In genomic region chr11:16184588-16184987, GRCh38 we compare ENCODE assay signal across 11 cellular contexts.
DNase-seq lines count a peak whose midpoint lies in the region; ATAC-seq and TF ChIP-seq lines count a peak whose summit lies in the region.
"Had no signal": no experiment of that assay in that cellular context is flagged by ENCODE, and none has a peak within 500 bp of the region (broad histone marks: within the 10 kb centered on the region; RNA-seq: fewer than 3 reads in every experiment).

No MANE protein-coding gene starts in this region.

- no peak overlapping the region; the same call in 1 of the 2 replicates for H3K9ac ChIP-seq in IMR-90 (ENCODE audit: low read depth, low read length)

- DNase-seq in AG08395 (ENCODE audit: low spot score) (peak; percentile 22), IMR-90 (peak; percentile 92), astrocyte of the spinal cord (ENCODE audit: low read depth, low spot score) (peak; percentile 81), kidney tubule cell (ENCODE audit: low spot score) (peak; percentile 81)
- no peak for DNase-seq in activated naive CD8-positive, alpha-beta T cell treated with anti-CD3 and anti-CD28 coated beads, Interleukin-2, amount 50 U/mL, for 24 hours
- no peak for DNase-seq in activated CD4-positive, alpha-beta T cell treated with anti-CD3 and anti-CD28 coated beads for 36 hours
- no peak for DNase-seq in activated naive CD8-positive, alpha-beta T cell treated with anti-CD3 and anti-CD28 coated beads for 36 hours
- DNase-seq: activated CD4-positive, CD25-positive, alpha-beta regulatory T cell; COR-L47 had no signal

- H3K18ac ChIP-seq in IMR-90 (ENCODE audit: low read depth, low read length) = no peak overlapping the region; the same call in 1 of the 2 replicates

- H4K5ac ChIP-seq in IMR-90 (ENCODE audit: low read depth, low read length) = no peak overlapping the region

- H3K14ac ChIP-seq in IMR-90 (replicated peaks; ENCODE audit: low read depth, low read length) = no peak overlapping the region; the same call in 1 of the 2 replicates

- H3K56ac ChIP-seq in IMR-90 (ENCODE audit: extremely low read depth, insufficient read depth, low read length) = no peak overlapping the region

- H3K23ac ChIP-seq in IMR-90 (ENCODE audit: low read depth, low read length) = peak overlapping the region; percentile 36; the same call in 1 of the 2 replicates

- no peak overlapping the region for H2AK9ac ChIP-seq in IMR-90 (replicated peaks; ENCODE audit: low read depth, low read length, poor library complexity)

- peak; percentile 23; the same call in 1 of the 2 replicates for TF ChIP-seq RAD21 in IMR-90 (IDR thresholded peaks at IDR 0.05; ENCODE audit: low read length)

- no peaks in the 10 kb centered on the region for H3K9me1 ChIP-seq in IMR-90 (ENCODE audit: insufficient read depth, low read length)

- H4K8ac ChIP-seq in IMR-90 (ENCODE audit: low read depth in 2 of 2, low read length in 2 of 2) = peak overlapping the region in 1 of 2 experiments; percentile 10; a peak in 1 of 4 replicates

- BruUV-seq in IMR-90 (replicated peaks; lab: Mats Ljungman, UMichigan) = no TSS peak

- 0 out of 2 replicates have a peak overlapping the region, but pooled peaks have one; percentile 15 for H4K91ac ChIP-seq in IMR-90 (ENCODE audit: insufficient read depth, low read depth, low read length)

- intact Hi-C loops in IMR-90 (cut with micrococcal nuclease) = no loop called here
- intact Hi-C loops in activated CD4-positive, alpha-beta T cell treated with anti-CD3 and anti-CD28 coated beads for 36 hours (cut with DNase I, micrococcal nuclease) = no loop called here

- H3K4me2 ChIP-seq in IMR-90 (ENCODE audit: low read depth, low read length) = no peak overlapping the region; the same call in 1 of the 2 replicates

- no peaks in the 10 kb centered on the region for H3K4me1 Mint-ChIP-seq in activated naive CD8-positive, alpha-beta T cell treated with anti-CD3 and anti-CD28 coated beads, Interleukin-2, amount 50 U/mL, for 24 hours
- H3K4me1 Mint-ChIP-seq in activated CD4-positive, alpha-beta T cell treated with anti-CD3 and anti-CD28 coated beads for 36 hours = no peaks in the 10 kb centered on the region
- no peaks in the 10 kb centered on the region for H3K4me1 Mint-ChIP-seq in activated naive CD8-positive, alpha-beta T cell treated with anti-CD3 and anti-CD28 coated beads for 36 hours

- in situ Hi-C loops in IMR-90 (cut with MboI; ENCODE audit: low sequenced_read_pairs) (no loop called here), astrocyte of the spinal cord (cut with HindIII; ENCODE audit: low sequenced_read_pairs) (no loop called here)

- H3K27ac Mint-ChIP-seq in activated naive CD8-positive, alpha-beta T cell treated with anti-CD3 and anti-CD28 coated beads, Interleukin-2, amount 50 U/mL, for 24 hours = no peak overlapping the region
- H3K27ac Mint-ChIP-seq in activated CD4-positive, alpha-beta T cell treated with anti-CD3 and anti-CD28 coated beads for 36 hours = no peak overlapping the region
- no peak overlapping the region for H3K27ac Mint-ChIP-seq in activated naive CD8-positive, alpha-beta T cell treated with anti-CD3 and anti-CD28 coated beads for 36 hours

- peak overlapping the region; percentile 43 for H2BK5ac ChIP-seq in IMR-90 (ENCODE audit: low read depth, low read length, poor library complexity, severe bottlenecking)

- no peaks in the 10 kb centered on the region for H3K27me3 ChIP-seq in IMR-90 (ENCODE audit: control insufficient read depth, insufficient read depth, low read length)
- H3K27me3 ChIP-seq: cardiac muscle cell had no signal

- POLR2A ChIA-PET in IMR-90 (lab: Charles Lee; ENCODE audit: unreplicated experiment) = no interaction called here
- POLR2A ChIA-PET in activated CD4-positive, alpha-beta T cell treated with anti-CD3 and anti-CD28 coated beads for 36 hours (lab: Charles Lee) = no interaction called here

- H3K4me3 ChIP-seq in IMR-90 (ENCODE audit: insufficient read depth, low read depth, low read length) (no peak overlapping the region), astrocyte of the spinal cord (ENCODE audit: low read depth, low read length) (no peak overlapping the region)
- H3K4me3 ChIP-seq: cardiac muscle cell had no signal

- H3K79me1 ChIP-seq in IMR-90 (ENCODE audit: low read depth in 1 of 2, low read length in 2 of 2) = no peaks in the 10 kb centered on the region

- TF ChIP-seq POLR2A in IMR-90 (IDR thresholded peaks at IDR 0.05; ENCODE audit: low read depth, low read length) = no peak

- peaks cover 2% of the 10 kb centered on the region; the same call in 1 of the 2 replicates for H3K36me3 ChIP-seq in IMR-90 (ENCODE audit: control insufficient read depth, insufficient read depth, low read length)
- H3K36me3 ChIP-seq: cardiac muscle cell had no signal

- H2AK5ac ChIP-seq in IMR-90 (ENCODE audit: low read depth, low read length) = no peak overlapping the region

- dilution Hi-C loops in IMR-90 (cut with HindIII; ENCODE audit: low sequenced_read_pairs, unreplicated experiment) = no loop called here

- no CpG with 5 or more reads among the region's 1 CpG for WGBS in IMR-90 (ENCODE audit: extremely low coverage in 2 of 2, insufficient read length in 1 of 2), 2 experiments

- H3K27me3 Mint-ChIP-seq in activated naive CD8-positive, alpha-beta T cell treated with anti-CD3 and anti-CD28 coated beads, Interleukin-2, amount 50 U/mL, for 24 hours = no peaks in the 10 kb centered on the region
- no peaks in the 10 kb centered on the region for H3K27me3 Mint-ChIP-seq in activated CD4-positive, alpha-beta T cell treated with anti-CD3 and anti-CD28 coated beads for 36 hours
- no peaks in the 10 kb centered on the region for H3K27me3 Mint-ChIP-seq in activated naive CD8-positive, alpha-beta T cell treated with anti-CD3 and anti-CD28 coated beads for 36 hours

- no peak overlapping the region for H2AFZ ChIP-seq in IMR-90 (replicated peaks; ENCODE audit: low read length, poor library complexity)

- H3K9me3 Mint-ChIP-seq in activated naive CD8-positive, alpha-beta T cell treated with anti-CD3 and anti-CD28 coated beads, Interleukin-2, amount 50 U/mL, for 24 hours = no peaks in the 10 kb centered on the region
- H3K9me3 Mint-ChIP-seq in activated CD4-positive, alpha-beta T cell treated with anti-CD3 and anti-CD28 coated beads for 36 hours (ENCODE audit: low read depth) = no peaks in the 10 kb centered on the region
- H3K9me3 Mint-ChIP-seq in activated naive CD8-positive, alpha-beta T cell treated with anti-CD3 and anti-CD28 coated beads for 36 hours = no peaks in the 10 kb centered on the region

- no peak for TF ChIP-seq CTCF in IMR-90 (conservative IDR thresholded peaks at IDR 0.05; ENCODE audit: low read depth, low read length)
- TF ChIP-seq CTCF in astrocyte of the spinal cord (IDR thresholded peaks at IDR 0.05; ENCODE audit: low read depth, low read length) = no peak

- no peak overlapping the region for H3K4me3 Mint-ChIP-seq in activated naive CD8-positive, alpha-beta T cell treated with anti-CD3 and anti-CD28 coated beads, Interleukin-2, amount 50 U/mL, for 24 hours
- no peak overlapping the region for H3K4me3 Mint-ChIP-seq in activated CD4-positive, alpha-beta T cell treated with anti-CD3 and anti-CD28 coated beads for 36 hours
- H3K4me3 Mint-ChIP-seq in activated naive CD8-positive, alpha-beta T cell treated with anti-CD3 and anti-CD28 coated beads for 36 hours = no peak overlapping the region

- no peak overlapping the region for H3K27ac ChIP-seq in IMR-90 (ENCODE audit: insufficient read depth, low read length)
- H3K27ac ChIP-seq: cardiac muscle cell had no signal

- ATAC-seq in IMR-90 (ENCODE audit: low read depth) (peak; percentile 99), HG03457 (IDR thresholded peaks at IDR 0.05; ENCODE audit: unreplicated experiment) (no peak)
- ATAC-seq in activated naive CD8-positive, alpha-beta T cell treated with anti-CD3 and anti-CD28 coated beads, Interleukin-2, amount 50 U/mL, for 24 hours = no peak
- no peak for ATAC-seq in activated CD4-positive, alpha-beta T cell treated with anti-CD3 and anti-CD28 coated beads for 36 hours

- H3K4me1 ChIP-seq in IMR-90 (ENCODE audit: control insufficient read depth, insufficient read depth, low read length) = peaks cover 1% of the 10 kb centered on the region; the same call in 1 of the 2 replicates

- no peaks in the 10 kb centered on the region for H3K36me3 Mint-ChIP-seq in activated naive CD8-positive, alpha-beta T cell treated with anti-CD3 and anti-CD28 coated beads, Interleukin-2, amount 50 U/mL, for 24 hours (ENCODE audit: low read depth)
- no peaks in the 10 kb centered on the region for H3K36me3 Mint-ChIP-seq in activated CD4-positive, alpha-beta T cell treated with anti-CD3 and anti-CD28 coated beads for 36 hours (ENCODE audit: low read depth)
- H3K36me3 Mint-ChIP-seq in activated naive CD8-positive, alpha-beta T cell treated with anti-CD3 and anti-CD28 coated beads for 36 hours = no peaks in the 10 kb centered on the region

- no peak overlapping the region for H2BK20ac ChIP-seq in IMR-90 (ENCODE audit: low read depth, low read length)

- CTCF ChIA-PET in IMR-90 (lab: Yijun Ruan, JAX) = interaction anchor here (1.2 to 1.4 kb wide), 2 partner anchors 11 to 14 kb away, joined by 3 to 4 read pairs; no protein-coding TSS in a partner anchor
- CTCF ChIA-PET in activated CD4-positive, alpha-beta T cell treated with anti-CD3 and anti-CD28 coated beads for 36 hours (lab: Charles Lee) = no interaction called here

- peak overlapping the region; percentile 61; the same call in 1 of the 2 replicates for H2BK120ac ChIP-seq in IMR-90 (ENCODE audit: low read depth, low read length)

- H3K9me3 ChIP-seq in IMR-90 (ENCODE audit: control insufficient read depth, insufficient read depth, low read length) = no peaks in the 10 kb centered on the region

- no peaks in the 10 kb centered on the region for H4K20me1 ChIP-seq in IMR-90 (ENCODE audit: insufficient read depth, low read length)

- H2BK15ac ChIP-seq in IMR-90 (ENCODE audit: low read depth, low read length) = 0 out of 3 replicates have a peak overlapping the region, but pooled peaks have one; percentile 31

- H3K4ac ChIP-seq in IMR-90 (ENCODE audit: low read depth, low read length) = peak overlapping the region; percentile 55; the same call in 1 of the 2 replicates

TF ChIP-seq in IMR-90, 13 proteins besides CTCF, POLR2A, EP300 and RAD21 (continues in another document):
- TF ChIP-seq RCOR1 (IDR thresholded peaks at IDR 0.05; ENCODE audit: insufficient replicate concordance, low read length) = peak; percentile 84
- no peak for TF ChIP-seq MAZ (IDR thresholded peaks at IDR 0.05; ENCODE audit: borderline replicate concordance, low read depth, low read length)
- no peak for TF ChIP-seq MXI1 (IDR thresholded peaks at IDR 0.05; ENCODE audit: borderline replicate concordance, low read depth, low read length)
- TF ChIP-seq CEBPB (IDR thresholded peaks at IDR 0.05; ENCODE audit: low read depth, low read length) = 0 out of 2 replicates have a peak, but pooled peaks have one; percentile 9
- peak; percentile 87 for TF ChIP-seq FOS (IDR thresholded peaks at IDR 0.05; ENCODE audit: low read depth, low read length)
- peak; percentile 47; the same call in 1 of the 2 replicates for TF ChIP-seq BHLHE40 (IDR thresholded peaks at IDR 0.05; ENCODE audit: low read depth, low read length)
- TF ChIP-seq SMC3 (IDR thresholded peaks at IDR 0.05; ENCODE audit: low read depth, low read length) = no peak

Comparison
In these comparisons a context has a peak if more than half of its experiments do, and no peak if none do; other contexts are left out.
1. DNase-seq: peak in AG08395 (single experiment), IMR-90 (single experiment), astrocyte of the spinal cord (single experiment) and kidney tubule cell (single experiment); none in activated naive CD8-positive, alpha-beta T cell treated with anti-CD3 and anti-CD28 coated beads, Interleukin-2, amount 50 U/mL, for 24 hours (single experiment), activated CD4-positive, alpha-beta T cell treated with anti-CD3 and anti-CD28 coated beads for 36 hours (single experiment) and activated naive CD8-positive, alpha-beta T cell treated with anti-CD3 and anti-CD28 coated beads for 36 hours (single experiment).